9 cellular contexts compared by ENCODE assay signal in genomic region chr5:40442346-40442745, GRCh38.
DNase-seq lines count a peak whose midpoint lies in the region; ATAC-seq, FAIRE-seq and TF ChIP-seq lines count a peak whose summit lies in the region.
"Had no signal": no experiment of that assay in that cellular context is flagged by ENCODE, and none has a peak within 500 bp of the region (broad histone marks: within the 10 kb centered on the region; RNA-seq: fewer than 3 reads in every experiment).

No MANE protein-coding gene starts in this region.

- no peak for TF ChIP-seq CTCF in bronchial epithelial cell (IDR thresholded peaks at IDR 0.05; ENCODE audit: insufficient read depth, low read length, severe bottlenecking)
- TF ChIP-seq CTCF in psoas muscle (IDR thresholded peaks at IDR 0.05), result no peak
- TF ChIP-seq CTCF in Caco-2 (IDR thresholded peaks at IDR 0.05; ENCODE audit: insufficient read depth in 1 of 2, low read depth in 1 of 2, low read length in 1 of 2, severe bottlenecking in 1 of 2, unreplicated experiment in 1 of 2), result no peak

- H3K27me3 ChIP-seq in bronchial epithelial cell (ENCODE audit: control insufficient read depth, insufficient read depth, low read length) (no peaks in the 10 kb centered on the region), psoas muscle (ENCODE audit: insufficient read depth in 3 of 3, low read length in 2 of 3) (no peaks in the 10 kb centered on the region), Caco-2 (replicated peaks; ENCODE audit: control insufficient read depth, insufficient read depth, low read length) (no peaks in the 10 kb centered on the region)

- no TSS peak for BruUV-seq in Caco-2 (replicated peaks; lab: Mats Ljungman, UMichigan)

- H3K9me3 ChIP-seq in psoas muscle (peaks cover 5% of the 10 kb centered on the region), Caco-2 (peaks cover 5% of the 10 kb centered on the region; the same call in 1 of the 2 replicates)

- POLR2A ChIA-PET in Caco-2 (lab: Charles Lee), result no interaction called here

- H3K36me3 ChIP-seq in bronchial epithelial cell (ENCODE audit: control insufficient read depth, insufficient read depth, low read length), result no peaks in the 10 kb centered on the region
- H3K36me3 ChIP-seq in psoas muscle (ENCODE audit: insufficient read depth in 1 of 2, low read depth in 1 of 2), result no peaks in the 10 kb centered on the region
- no peaks in the 10 kb centered on the region for H3K36me3 ChIP-seq in Caco-2 (ENCODE audit: control insufficient read depth, insufficient read depth, low read length)

- H3K27ac Mint-ChIP-seq in stimulated activated effector memory CD8-positive, alpha-beta T cell treated with anti-CD3 and anti-CD28 coated beads, Interleukin-12 subunit alpha, Interleukin-12 subunit beta, amount 100 ng/mL, for 72 hours, result peak overlapping the region; percentile 88
- H3K27ac Mint-ChIP-seq in Caco-2 (ENCODE audit: unreplicated experiment), result no peak overlapping the region
- H3K27ac Mint-ChIP-seq: B cell had no signal

- peak overlapping the region; percentile 11 for H3K4me3 Mint-ChIP-seq in activated T-cell treated with anti-CD3 and anti-CD28 coated beads, Interleukin-2, amount 50 U/mL, for 4 hours
- H3K4me3 Mint-ChIP-seq in stimulated activated effector memory CD8-positive, alpha-beta T cell treated with anti-CD3 and anti-CD28 coated beads, Interleukin-12 subunit alpha, Interleukin-12 subunit beta, amount 100 ng/mL, for 72 hours, result peak overlapping the region; percentile 55
- no peak overlapping the region for H3K4me3 Mint-ChIP-seq in Caco-2 (ENCODE audit: unreplicated experiment)
- H3K4me3 Mint-ChIP-seq: B cell had no signal

- no peak for ATAC-seq in activated T-cell treated with anti-CD3 and anti-CD28 coated beads, Interleukin-2, amount 50 U/mL, for 4 hours
- ATAC-seq in HG03521 (IDR thresholded peaks at IDR 0.05; ENCODE audit: unreplicated experiment), result peak; percentile 57
- ATAC-seq in stimulated activated effector memory CD8-positive, alpha-beta T cell treated with anti-CD3 and anti-CD28 coated beads, Interleukin-12 subunit alpha, Interleukin-12 subunit beta, amount 100 ng/mL, for 72 hours, result no peak
- ATAC-seq in psoas muscle, result no peak

- H3K4me1 Mint-ChIP-seq in activated T-cell treated with anti-CD3 and anti-CD28 coated beads, Interleukin-2, amount 50 U/mL, for 4 hours (ENCODE audit: low read depth), result peaks cover 42% of the 10 kb centered on the region
- peaks cover 37% of the 10 kb centered on the region for H3K4me1 Mint-ChIP-seq in stimulated activated effector memory CD8-positive, alpha-beta T cell treated with anti-CD3 and anti-CD28 coated beads, Interleukin-12 subunit alpha, Interleukin-12 subunit beta, amount 100 ng/mL, for 72 hours
- peaks cover 7% of the 10 kb centered on the region for H3K4me1 Mint-ChIP-seq in Caco-2 (ENCODE audit: low read depth, unreplicated experiment)

- H3K36me3 Mint-ChIP-seq in activated T-cell treated with anti-CD3 and anti-CD28 coated beads, Interleukin-2, amount 50 U/mL, for 4 hours (ENCODE audit: insufficient read depth), result peaks cover 6% of the 10 kb centered on the region
- no peaks in the 10 kb centered on the region for H3K36me3 Mint-ChIP-seq in stimulated activated effector memory CD8-positive, alpha-beta T cell treated with anti-CD3 and anti-CD28 coated beads, Interleukin-12 subunit alpha, Interleukin-12 subunit beta, amount 100 ng/mL, for 72 hours
- H3K36me3 Mint-ChIP-seq in Caco-2 (ENCODE audit: insufficient read depth, unreplicated experiment), result no peaks in the 10 kb centered on the region

- no peaks in the 10 kb centered on the region for H3K27me3 Mint-ChIP-seq in activated T-cell treated with anti-CD3 and anti-CD28 coated beads, Interleukin-2, amount 50 U/mL, for 4 hours (ENCODE audit: low read depth)
- no peaks in the 10 kb centered on the region for H3K27me3 Mint-ChIP-seq in Caco-2 (ENCODE audit: insufficient read depth, unreplicated experiment)
- H3K27me3 Mint-ChIP-seq: B cell had no signal

- peaks cover 20% of the 10 kb centered on the region for H3K9me3 Mint-ChIP-seq in activated T-cell treated with anti-CD3 and anti-CD28 coated beads, Interleukin-2, amount 50 U/mL, for 4 hours
- peaks cover 10% of the 10 kb centered on the region for H3K9me3 Mint-ChIP-seq in stimulated activated effector memory CD8-positive, alpha-beta T cell treated with anti-CD3 and anti-CD28 coated beads, Interleukin-12 subunit alpha, Interleukin-12 subunit beta, amount 100 ng/mL, for 72 hours
- H3K9me3 Mint-ChIP-seq in Caco-2 (ENCODE audit: unreplicated experiment), result peaks cover 12% of the 10 kb centered on the region

- H3K4me1 ChIP-seq in psoas muscle (no peaks in the 10 kb centered on the region), Caco-2 (no peaks in the 10 kb centered on the region)

- CTCF ChIA-PET in Caco-2 (lab: Charles Lee), result no interaction called here

- no peak for FAIRE-seq in bronchial epithelial cell (lab: Jason Lieb, UNC)

- no peak overlapping the region for H3K4me3 ChIP-seq in bronchial epithelial cell (ENCODE audit: low read depth, low read length)
- no peak overlapping the region for H3K4me3 ChIP-seq in psoas muscle
- no peak overlapping the region for H3K4me3 ChIP-seq in Caco-2 (ENCODE audit: low read depth, low read length)

- intact Hi-C loops in psoas muscle (cut with DNase I) (no loop called here), Caco-2 (cut with micrococcal nuclease; ENCODE audit: unreplicated experiment) (no loop called here)

- 38 to 45% (median 42%) methylated on average over 2 of the region's 2 CpGs for WGBS in psoas muscle, 3 donors

- H3K27ac ChIP-seq in psoas muscle, result no peak overlapping the region

- no peak for DNase-seq in activated T-cell treated with anti-CD3 and anti-CD28 coated beads, Interleukin-2, amount 50 U/mL, for 4 hours
- no peak for DNase-seq in activated T-cell treated with anti-CD3 and anti-CD28 coated beads, Interleukin-2, amount 50 U/mL, for 1 hour
- peak; percentile 29 for DNase-seq in bronchial epithelial cell (ENCODE audit: low read depth)
- DNase-seq in stimulated activated effector memory CD8-positive, alpha-beta T cell treated with anti-CD3 and anti-CD28 coated beads, Interleukin-12 subunit alpha, Interleukin-12 subunit beta, amount 100 ng/mL, for 72 hours (ENCODE audit: low spot score in 2 of 2), result no peak
- no peak for DNase-seq in psoas muscle
- no peak for DNase-seq in Caco-2
- no peak for DNase-seq in amniotic stem cell (lab: John Stamatoyannopoulos, UW)
